ENCODE assay signal across 1 cellular context in genomic region chr12:29702972-29703371, GRCh38.
TF ChIP-seq lines count a peak whose summit lies in the region.

No MANE protein-coding gene starts in this region.

TF ChIP-seq in GM23338, 12 proteins besides CTCF, POLR2A, EP300 and RAD21 (continued from another document):
- TF ChIP-seq ZNF462 (CRISPR knock-in tag; IDR thresholded peaks at IDR 0.05), result no peak
- TF ChIP-seq REST (IDR thresholded peaks at IDR 0.05; ENCODE audit: unreplicated experiment), result no peak
- TF ChIP-seq NANOG (IDR thresholded peaks at IDR 0.05; ENCODE audit: borderline replicate concordance), result no peak
- TF ChIP-seq CREB1 (CRISPR knock-in tag; IDR thresholded peaks at IDR 0.05; ENCODE audit: low read depth), result no peak
- no peak for TF ChIP-seq EZH2phosphoT487 (IDR thresholded peaks at IDR 0.05; ENCODE audit: unreplicated experiment)
- no peak for TF ChIP-seq ETS1 (IDR thresholded peaks at IDR 0.05)
- TF ChIP-seq ZNF331 (CRISPR knock-in tag; IDR thresholded peaks at IDR 0.05; ENCODE audit: low read depth), result no peak
- no peak for TF ChIP-seq STAT1 (IDR thresholded peaks at IDR 0.05; ENCODE audit: unreplicated experiment)
